ENCODE assay signal across 28 cellular contexts in genomic region chr9:89187541-89187940, GRCh38. TPM values are rescaled to one million over a fixed set of nuclear protein-coding genes. Genes with fewer than 3 reads are reported as not detected.
"Had no signal": no experiment of that assay in that cellular context is flagged by ENCODE, and none has a peak within 500 bp of the region (broad histone marks: within the 10 kb centered on the region; RNA-seq: fewer than 3 reads in every experiment).

No MANE protein-coding gene starts in this region.

- H3K27ac Mint-ChIP-seq: naive thymus-derived CD4-positive, alpha-beta T cell; natural killer cell; nephron; progenitor cell of endocrine pancreas; stimulated activated effector memory CD8-positive, alpha-beta T cell treated with anti-CD3 and anti-CD28 coated beads, Interleukin-12 subunit alpha, Interleukin-12 subunit beta, amount 100 ng/mL, for 72 hours; stimulated activated naive B cell treated with anti-CD40 and anti-IgM and Interleukin-4, amounts not matched to agents 10 μg/mL and 1 μg/mL and 100 μg/mL, for 72 hours; stimulated activated naive CD8-positive, alpha-beta T cell treated with anti-CD3 and anti-CD28 coated beads, Interleukin-15, Interleukin-2, amounts not matched to agents 100 ng/mL and 50 ng/mL, for 24 hours had no signal

- H3K36me3 ChIP-seq: neutrophil, pancreas, sigmoid colon, stomach, thoracic aorta, thyroid gland, tibial nerve, upper lobe of left lung, vagina had no signal

- DNase-seq: naive thymus-derived CD4-positive, alpha-beta T cell; natural killer cell; nucleus accumbens; pancreas; psoas muscle; right cardiac atrium; sigmoid colon; small intestine; stimulated activated CD4-positive, alpha-beta T cell treated with anti-CD3 and anti-CD28 coated beads, Interleukin-15, amount 100 ng/mL, for 24 hours; stimulated activated CD4-positive, alpha-beta T cell treated with anti-CD3 and anti-CD28 coated beads, Interleukin-2, amount 100 ng/mL, for 24 hours; stimulated activated CD4-positive, alpha-beta T cell treated with anti-CD3 and anti-CD28 coated beads, Interleukin-2, amount 100 ng/mL, for 48 hours; stimulated activated CD4-positive, alpha-beta T cell treated with anti-CD3 and anti-CD28 coated beads, Interleukin-4, amount 100 ng/mL, for 24 hours; stimulated activated naive B cell treated with anti-CD40 and anti-IgM and Interleukin-4, amounts not matched to agents 10 μg/mL and 1 μg/mL and 100 μg/mL, for 72 hours; stimulated activated naive CD4-positive, alpha-beta T cell treated with Interleukin-2 at 50 U/mL for 16 hours; stomach; thyroid gland; trophoblast cell; upper lobe of left lung had no signal

- H3K27me3 ChIP-seq: pancreas, sigmoid colon, stomach, thyroid gland, tibial nerve, upper lobe of left lung, vagina had no signal

- ATAC-seq: naive thymus-derived CD4-positive, alpha-beta T cell; natural killer cell; pancreas; psoas muscle; right cardiac atrium; stimulated activated effector memory CD8-positive, alpha-beta T cell treated with anti-CD3 and anti-CD28 coated beads, Interleukin-12 subunit alpha, Interleukin-12 subunit beta, amount 100 ng/mL, for 72 hours; stimulated activated naive B cell treated with anti-CD40 and anti-IgM and Interleukin-4, amounts not matched to agents 10 μg/mL and 1 μg/mL and 100 μg/mL, for 72 hours had no signal

- H3K4me1 Mint-ChIP-seq: natural killer cell; nephron; stimulated activated effector memory CD8-positive, alpha-beta T cell treated with anti-CD3 and anti-CD28 coated beads, Interleukin-12 subunit alpha, Interleukin-12 subunit beta, amount 100 ng/mL, for 72 hours; stimulated activated naive B cell treated with anti-CD40 and anti-IgM and Interleukin-4, amounts not matched to agents 10 μg/mL and 1 μg/mL and 100 μg/mL, for 72 hours had no signal

- H3K27ac ChIP-seq: neutrophil, pancreas, psoas muscle, sigmoid colon, stomach, thoracic aorta, thyroid gland, tibial nerve, upper lobe of left lung, vagina had no signal

- H3K9me3 ChIP-seq: neutrophil, pancreas, psoas muscle, thyroid gland, upper lobe of left lung, vagina had no signal

- H3K9me3 Mint-ChIP-seq: neural crest cell had no signal

- H3K36me3 Mint-ChIP-seq: stimulated activated effector memory CD8-positive, alpha-beta T cell treated with anti-CD3 and anti-CD28 coated beads, Interleukin-12 subunit alpha, Interleukin-12 subunit beta, amount 100 ng/mL, for 72 hours had no signal

- H3K4me3 ChIP-seq: pancreas, psoas muscle, sigmoid colon, stomach, thoracic aorta, thyroid gland, tibial nerve, upper lobe of left lung, vagina had no signal

- FAIRE-seq: small intestine, urothelium cell line had no signal

- H3K4me1 ChIP-seq: pancreas, psoas muscle, sigmoid colon, stomach, thyroid gland, tibial nerve, upper lobe of left lung, vagina had no signal

- H3K4me3 Mint-ChIP-seq: naive thymus-derived CD4-positive, alpha-beta T cell; natural killer cell; nephron; neural crest cell; stimulated activated effector memory CD8-positive, alpha-beta T cell treated with anti-CD3 and anti-CD28 coated beads, Interleukin-12 subunit alpha, Interleukin-12 subunit beta, amount 100 ng/mL, for 72 hours; stimulated activated naive B cell treated with anti-CD40 and anti-IgM and Interleukin-4, amounts not matched to agents 10 μg/mL and 1 μg/mL and 100 μg/mL, for 72 hours; stimulated activated naive CD8-positive, alpha-beta T cell treated with anti-CD3 and anti-CD28 coated beads, Interleukin-15, Interleukin-2, amounts not matched to agents 100 ng/mL and 50 ng/mL, for 24 hours had no signal

RNA-seq across cellular contexts. Expression of gene SHC3, which starts 8.9 kb away (rescaled TPM):
- polyA plus RNA-seq: naive thymus-derived CD4-positive, alpha-beta T cell had no signal
